Comparison of ENCODE assay signal across 1 cellular context in the genomic region with DNA sequence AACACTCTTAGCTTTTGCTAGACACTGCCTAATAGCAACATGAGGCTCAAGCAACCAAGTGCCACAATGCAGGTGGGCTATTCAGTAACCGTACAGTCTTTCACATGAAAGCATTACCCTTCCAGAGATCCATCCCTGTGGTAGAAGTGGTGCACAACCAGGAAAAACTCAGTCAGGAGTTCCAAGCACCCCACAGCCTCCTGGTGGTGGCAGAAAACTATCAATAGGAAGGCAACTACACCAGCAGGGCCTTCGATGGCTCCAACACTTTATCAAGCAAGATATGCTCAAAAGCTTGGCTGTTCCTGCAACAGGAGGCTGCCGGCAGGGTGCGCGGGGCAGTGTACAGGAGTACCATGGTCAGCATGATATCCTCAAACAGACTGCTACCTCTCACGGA.
TF ChIP-seq lines count a peak whose summit lies in the region.

No MANE protein-coding gene starts in this region.

TF ChIP-seq in GM23338, 12 proteins besides CTCF, POLR2A, EP300 and RAD21 (continued from another document):
- TF ChIP-seq, protein P1, sequence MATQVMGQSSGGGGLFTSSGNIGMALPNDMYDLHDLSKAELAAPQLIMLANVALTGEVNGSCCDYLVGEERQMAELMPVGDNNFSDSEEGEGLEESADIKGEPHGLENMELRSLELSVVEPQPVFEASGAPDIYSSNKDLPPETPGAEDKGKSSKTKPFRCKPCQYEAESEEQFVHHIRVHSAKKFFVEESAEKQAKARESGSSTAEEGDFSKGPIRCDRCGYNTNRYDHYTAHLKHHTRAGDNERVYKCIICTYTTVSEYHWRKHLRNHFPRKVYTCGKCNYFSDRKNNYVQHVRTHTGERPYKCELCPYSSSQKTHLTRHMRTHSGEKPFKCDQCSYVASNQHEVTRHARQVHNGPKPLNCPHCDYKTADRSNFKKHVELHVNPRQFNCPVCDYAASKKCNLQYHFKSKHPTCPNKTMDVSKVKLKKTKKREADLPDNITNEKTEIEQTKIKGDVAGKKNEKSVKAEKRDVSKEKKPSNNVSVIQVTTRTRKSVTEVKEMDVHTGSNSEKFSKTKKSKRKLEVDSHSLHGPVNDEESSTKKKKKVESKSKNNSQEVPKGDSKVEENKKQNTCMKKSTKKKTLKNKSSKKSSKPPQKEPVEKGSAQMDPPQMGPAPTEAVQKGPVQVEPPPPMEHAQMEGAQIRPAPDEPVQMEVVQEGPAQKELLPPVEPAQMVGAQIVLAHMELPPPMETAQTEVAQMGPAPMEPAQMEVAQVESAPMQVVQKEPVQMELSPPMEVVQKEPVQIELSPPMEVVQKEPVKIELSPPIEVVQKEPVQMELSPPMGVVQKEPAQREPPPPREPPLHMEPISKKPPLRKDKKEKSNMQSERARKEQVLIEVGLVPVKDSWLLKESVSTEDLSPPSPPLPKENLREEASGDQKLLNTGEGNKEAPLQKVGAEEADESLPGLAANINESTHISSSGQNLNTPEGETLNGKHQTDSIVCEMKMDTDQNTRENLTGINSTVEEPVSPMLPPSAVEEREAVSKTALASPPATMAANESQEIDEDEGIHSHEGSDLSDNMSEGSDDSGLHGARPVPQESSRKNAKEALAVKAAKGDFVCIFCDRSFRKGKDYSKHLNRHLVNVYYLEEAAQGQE (IDR thresholded peaks at IDR 0.05; ENCODE audit: unreplicated experiment), result no peak
- TF ChIP-seq EZH2 (IDR thresholded peaks at IDR 0.05; ENCODE audit: low read depth, unreplicated experiment) (no peak), NANOG (IDR thresholded peaks at IDR 0.05; ENCODE audit: borderline replicate concordance) (no peak), STAT1 (IDR thresholded peaks at IDR 0.05; ENCODE audit: unreplicated experiment) (no peak), CREB1 (CRISPR knock-in tag; IDR thresholded peaks at IDR 0.05; ENCODE audit: low read depth) (no peak), ZNF114 (CRISPR knock-in tag; IDR thresholded peaks at IDR 0.05) (no peak), POLR2AphosphoS5 (IDR thresholded peaks at IDR 0.05; ENCODE audit: low read depth) (no peak), ZNF331 (CRISPR knock-in tag; IDR thresholded peaks at IDR 0.05; ENCODE audit: low read depth) (no peak), EZH2phosphoT487 (IDR thresholded peaks at IDR 0.05; ENCODE audit: unreplicated experiment) (no peak)
- TF ChIP-seq, protein P2, sequence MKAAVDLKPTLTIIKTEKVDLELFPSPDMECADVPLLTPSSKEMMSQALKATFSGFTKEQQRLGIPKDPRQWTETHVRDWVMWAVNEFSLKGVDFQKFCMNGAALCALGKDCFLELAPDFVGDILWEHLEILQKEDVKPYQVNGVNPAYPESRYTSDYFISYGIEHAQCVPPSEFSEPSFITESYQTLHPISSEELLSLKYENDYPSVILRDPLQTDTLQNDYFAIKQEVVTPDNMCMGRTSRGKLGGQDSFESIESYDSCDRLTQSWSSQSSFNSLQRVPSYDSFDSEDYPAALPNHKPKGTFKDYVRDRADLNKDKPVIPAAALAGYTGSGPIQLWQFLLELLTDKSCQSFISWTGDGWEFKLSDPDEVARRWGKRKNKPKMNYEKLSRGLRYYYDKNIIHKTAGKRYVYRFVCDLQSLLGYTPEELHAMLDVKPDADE (IDR thresholded peaks at IDR 0.05), result no peak
- TF ChIP-seq, protein P3, sequence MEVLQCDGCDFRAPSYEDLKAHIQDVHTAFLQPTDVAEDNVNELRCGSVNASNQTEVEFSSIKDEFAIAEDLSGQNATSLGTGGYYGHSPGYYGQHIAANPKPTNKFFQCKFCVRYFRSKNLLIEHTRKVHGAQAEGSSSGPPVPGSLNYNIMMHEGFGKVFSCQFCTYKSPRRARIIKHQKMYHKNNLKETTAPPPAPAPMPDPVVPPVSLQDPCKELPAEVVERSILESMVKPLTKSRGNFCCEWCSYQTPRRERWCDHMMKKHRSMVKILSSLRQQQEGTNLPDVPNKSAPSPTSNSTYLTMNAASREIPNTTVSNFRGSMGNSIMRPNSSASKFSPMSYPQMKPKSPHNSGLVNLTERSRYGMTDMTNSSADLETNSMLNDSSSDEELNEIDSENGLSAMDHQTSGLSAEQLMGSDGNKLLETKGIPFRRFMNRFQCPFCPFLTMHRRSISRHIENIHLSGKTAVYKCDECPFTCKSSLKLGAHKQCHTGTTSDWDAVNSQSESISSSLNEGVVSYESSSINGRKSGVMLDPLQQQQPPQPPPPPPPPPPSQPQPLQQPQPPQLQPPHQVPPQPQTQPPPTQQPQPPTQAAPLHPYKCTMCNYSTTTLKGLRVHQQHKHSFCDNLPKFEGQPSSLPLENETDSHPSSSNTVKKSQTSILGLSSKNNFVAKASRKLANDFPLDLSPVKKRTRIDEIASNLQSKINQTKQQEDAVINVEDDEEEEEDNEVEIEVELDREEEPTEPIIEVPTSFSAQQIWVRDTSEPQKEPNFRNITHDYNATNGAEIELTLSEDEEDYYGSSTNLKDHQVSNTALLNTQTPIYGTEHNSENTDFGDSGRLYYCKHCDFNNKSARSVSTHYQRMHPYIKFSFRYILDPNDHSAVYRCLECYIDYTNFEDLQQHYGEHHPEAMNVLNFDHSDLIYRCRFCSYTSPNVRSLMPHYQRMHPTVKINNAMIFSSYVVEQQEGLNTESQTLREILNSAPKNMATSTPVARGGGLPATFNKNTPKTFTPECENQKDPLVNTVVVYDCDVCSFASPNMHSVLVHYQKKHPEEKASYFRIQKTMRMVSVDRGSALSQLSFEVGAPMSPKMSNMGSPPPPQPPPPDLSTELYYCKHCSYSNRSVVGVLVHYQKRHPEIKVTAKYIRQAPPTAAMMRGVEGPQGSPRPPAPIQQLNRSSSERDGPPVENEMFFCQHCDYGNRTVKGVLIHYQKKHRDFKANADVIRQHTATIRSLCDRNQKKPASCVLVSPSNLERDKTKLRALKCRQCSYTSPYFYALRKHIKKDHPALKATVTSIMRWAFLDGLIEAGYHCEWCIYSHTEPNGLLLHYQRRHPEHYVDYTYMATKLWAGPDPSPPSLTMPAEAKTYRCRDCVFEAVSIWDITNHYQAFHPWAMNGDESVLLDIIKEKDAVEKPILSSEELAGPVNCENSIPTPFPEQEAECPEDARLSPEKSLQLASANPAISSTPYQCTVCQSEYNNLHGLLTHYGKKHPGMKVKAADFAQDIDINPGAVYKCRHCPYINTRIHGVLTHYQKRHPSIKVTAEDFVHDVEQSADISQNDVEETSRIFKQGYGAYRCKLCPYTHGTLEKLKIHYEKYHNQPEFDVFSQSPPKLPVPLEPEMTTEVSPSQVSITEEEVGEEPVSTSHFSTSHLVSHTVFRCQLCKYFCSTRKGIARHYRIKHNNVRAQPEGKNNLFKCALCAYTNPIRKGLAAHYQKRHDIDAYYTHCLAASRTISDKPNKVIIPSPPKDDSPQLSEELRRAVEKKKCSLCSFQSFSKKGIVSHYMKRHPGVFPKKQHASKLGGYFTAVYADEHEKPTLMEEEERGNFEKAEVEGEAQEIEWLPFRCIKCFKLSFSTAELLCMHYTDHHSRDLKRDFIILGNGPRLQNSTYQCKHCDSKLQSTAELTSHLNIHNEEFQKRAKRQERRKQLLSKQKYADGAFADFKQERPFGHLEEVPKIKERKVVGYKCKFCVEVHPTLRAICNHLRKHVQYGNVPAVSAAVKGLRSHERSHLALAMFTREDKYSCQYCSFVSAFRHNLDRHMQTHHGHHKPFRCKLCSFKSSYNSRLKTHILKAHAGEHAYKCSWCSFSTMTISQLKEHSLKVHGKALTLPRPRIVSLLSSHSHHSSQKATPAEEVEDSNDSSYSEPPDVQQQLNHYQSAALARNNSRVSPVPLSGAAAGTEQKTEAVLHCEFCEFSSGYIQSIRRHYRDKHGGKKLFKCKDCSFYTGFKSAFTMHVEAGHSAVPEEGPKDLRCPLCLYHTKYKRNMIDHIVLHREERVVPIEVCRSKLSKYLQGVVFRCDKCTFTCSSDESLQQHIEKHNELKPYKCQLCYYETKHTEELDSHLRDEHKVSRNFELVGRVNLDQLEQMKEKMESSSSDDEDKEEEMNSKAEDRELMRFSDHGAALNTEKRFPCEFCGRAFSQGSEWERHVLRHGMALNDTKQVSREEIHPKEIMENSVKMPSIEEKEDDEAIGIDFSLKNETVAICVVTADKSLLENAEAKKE (CRISPR knock-in tag; IDR thresholded peaks at IDR 0.05), result no peak
